Comparison of ENCODE assay signal across 15 cellular contexts in genomic region chr12:121219353-121219986, GRCh38. TPM values are rescaled to one million over a fixed set of nuclear protein-coding genes. Genes with fewer than 3 reads are reported as not detected.
A peak's percentile ranks its signal among the peaks of the same experiment; 100 is the strongest.
DNase-seq lines count a peak whose midpoint lies in the region; ATAC-seq and TF ChIP-seq lines count a peak whose summit lies in the region.
"Had no signal": no experiment of that assay in that cellular context is flagged by ENCODE, and none has a peak within 500 bp of the region (broad histone marks: within the 10 kb centered on the region; RNA-seq: fewer than 3 reads in every experiment).

No MANE protein-coding gene starts in this region.

- peaks cover 78% of the 10 kb centered on the region for H3K4me1 Mint-ChIP-seq in activated CD4-positive, alpha-beta memory T cell treated with anti-CD3 and anti-CD28 coated beads, Interleukin-2, amount 10 ng/mL, durations not matched to agents 7 days and 5 days
- H3K4me1 Mint-ChIP-seq in activated CD4-positive, alpha-beta memory T cell treated with anti-CD3 and anti-CD28 coated beads for 36 hours (ENCODE audit: low read depth) = peaks cover 44% of the 10 kb centered on the region
- H3K4me1 Mint-ChIP-seq in CD4-positive, alpha-beta memory T cell = peaks cover 22 to 46% (median 37%) of the 10 kb centered on the region in 4 donors
- peaks cover 43% of the 10 kb centered on the region for H3K4me1 Mint-ChIP-seq in stimulated activated effector memory CD8-positive, alpha-beta T cell treated with anti-CD3 and anti-CD28 coated beads, Interleukin-12 subunit alpha, Interleukin-12 subunit beta, amount 100 ng/mL, for 72 hours
- H3K4me1 Mint-ChIP-seq: GM23338 had no signal

- peaks cover 5% of the 10 kb centered on the region for H3K9me3 Mint-ChIP-seq in activated CD4-positive, alpha-beta memory T cell treated with anti-CD3 and anti-CD28 coated beads, Interleukin-2, amount 10 ng/mL, durations not matched to agents 7 days and 5 days
- H3K9me3 Mint-ChIP-seq in activated CD4-positive, alpha-beta memory T cell treated with anti-CD3 and anti-CD28 coated beads for 36 hours = no peaks in the 10 kb centered on the region
- no peaks in the 10 kb centered on the region for H3K9me3 Mint-ChIP-seq in CD4-positive, alpha-beta memory T cell
- no peaks in the 10 kb centered on the region for H3K9me3 Mint-ChIP-seq in stimulated activated effector memory CD8-positive, alpha-beta T cell treated with anti-CD3 and anti-CD28 coated beads, Interleukin-12 subunit alpha, Interleukin-12 subunit beta, amount 100 ng/mL, for 72 hours
- H3K9me3 Mint-ChIP-seq: GM23338 had no signal

- H3K27me3 ChIP-seq in CD4-positive, alpha-beta memory T cell (ENCODE audit: insufficient read depth, low read length) = no peaks in the 10 kb centered on the region
- H3K27me3 ChIP-seq in body of pancreas = no peaks in the 10 kb centered on the region
- no peaks in the 10 kb centered on the region for H3K27me3 ChIP-seq in foreskin keratinocyte

- ATAC-seq in body of pancreas = no peak
- no peak for ATAC-seq in stimulated activated effector memory CD8-positive, alpha-beta T cell treated with anti-CD3 and anti-CD28 coated beads, Interleukin-12 subunit alpha, Interleukin-12 subunit beta, amount 100 ng/mL, for 72 hours
- no peak for ATAC-seq in GM19324 (IDR thresholded peaks at IDR 0.05; ENCODE audit: low FRiP score, unreplicated experiment)
- ATAC-seq in foreskin keratinocyte = no peak
- ATAC-seq: GM23338 had no signal

- H3K36me3 Mint-ChIP-seq in activated CD4-positive, alpha-beta memory T cell treated with anti-CD3 and anti-CD28 coated beads, Interleukin-2, amount 10 ng/mL, durations not matched to agents 7 days and 5 days (ENCODE audit: low read depth) = peaks cover 92% of the 10 kb centered on the region
- peaks cover 34% of the 10 kb centered on the region for H3K36me3 Mint-ChIP-seq in activated CD4-positive, alpha-beta memory T cell treated with anti-CD3 and anti-CD28 coated beads for 36 hours
- peaks cover 18 to 48% of the 10 kb centered on the region in 2 donors for H3K36me3 Mint-ChIP-seq in CD4-positive, alpha-beta memory T cell
- peaks cover 84% of the 10 kb centered on the region for H3K36me3 Mint-ChIP-seq in stimulated activated effector memory CD8-positive, alpha-beta T cell treated with anti-CD3 and anti-CD28 coated beads, Interleukin-12 subunit alpha, Interleukin-12 subunit beta, amount 100 ng/mL, for 72 hours

- no peaks in the 10 kb centered on the region for H3K9me3 ChIP-seq in CD4-positive, alpha-beta memory T cell (ENCODE audit: control insufficient read depth in 1 of 2, low read length in 2 of 2)
- H3K9me3 ChIP-seq in body of pancreas = no peaks in the 10 kb centered on the region

- peaks cover 34% of the 10 kb centered on the region for H3K4me1 ChIP-seq in CD4-positive, alpha-beta memory T cell (ENCODE audit: insufficient read depth, low read length)
- H3K4me1 ChIP-seq in body of pancreas (peaks cover 64% of the 10 kb centered on the region), foreskin keratinocyte (peaks cover 8% of the 10 kb centered on the region)

- POLR2A ChIA-PET in activated CD4-positive, alpha-beta memory T cell treated with anti-CD3 and anti-CD28 coated beads, Interleukin-2, amount 10 ng/mL, durations not matched to agents 7 days and 5 days (lab: Charles Lee) = no interaction called here
- POLR2A ChIA-PET in activated CD4-positive, alpha-beta memory T cell treated with anti-CD3 and anti-CD28 coated beads for 36 hours (lab: Charles Lee) = no interaction called here
- POLR2A ChIA-PET in CD4-positive, alpha-beta memory T cell (lab: Charles Lee; ENCODE audit: partially characterized antibody) = interaction anchor here (1.8 kb wide), 1 partner anchor 10 kb away, joined by 4 read pairs; the partner anchor contains the start of gene P2RX4

- H3K27ac Mint-ChIP-seq in activated CD4-positive, alpha-beta memory T cell treated with anti-CD3 and anti-CD28 coated beads, Interleukin-2, amount 10 ng/mL, durations not matched to agents 7 days and 5 days = peak overlapping the region; percentile 73
- no peak overlapping the region for H3K27ac Mint-ChIP-seq in activated CD4-positive, alpha-beta memory T cell treated with anti-CD3 and anti-CD28 coated beads for 36 hours
- H3K27ac Mint-ChIP-seq in CD4-positive, alpha-beta memory T cell = peak overlapping the region in 4 of 7 donors; percentile 4 to 63 (median 44)
- H3K27ac Mint-ChIP-seq in stimulated activated effector memory CD8-positive, alpha-beta T cell treated with anti-CD3 and anti-CD28 coated beads, Interleukin-12 subunit alpha, Interleukin-12 subunit beta, amount 100 ng/mL, for 72 hours = peak overlapping the region; percentile 44
- H3K27ac Mint-ChIP-seq: GM23338 had no signal

- H3K4me3 ChIP-seq in CD4-positive, alpha-beta memory T cell (ENCODE audit: low read length in 2 of 2) = no peak overlapping the region
- H3K4me3 ChIP-seq in body of pancreas = no peak overlapping the region
- H3K4me3 ChIP-seq: GM23338 had no signal

- peaks cover 13% of the 10 kb centered on the region for H3K36me3 ChIP-seq in CD4-positive, alpha-beta memory T cell (ENCODE audit: insufficient read depth, low read length)
- peaks cover 0 to 2% of the 10 kb centered on the region in 2 donors for H3K36me3 ChIP-seq in body of pancreas (replicated peaks in 1 of 2; ENCODE audit: insufficient read depth in 1 of 2, low read depth in 2 of 2)

- CTCF ChIA-PET in activated CD4-positive, alpha-beta memory T cell treated with anti-CD3 and anti-CD28 coated beads, Interleukin-2, amount 10 ng/mL, durations not matched to agents 7 days and 5 days (lab: Charles Lee) = interaction anchor here (0.6 kb wide), 1 partner anchor 10 kb away, joined by 3 read pairs; no protein-coding TSS in a partner anchor
- CTCF ChIA-PET in activated CD4-positive, alpha-beta memory T cell treated with anti-CD3 and anti-CD28 coated beads for 36 hours (lab: Charles Lee) = interaction anchor here (1.3 to 1.4 kb wide), 2 partner anchors 11 to 12 kb away, joined by 3 to 4 read pairs; no protein-coding TSS in a partner anchor
- CTCF ChIA-PET in CD4-positive, alpha-beta memory T cell (lab: Charles Lee; ENCODE audit: partially characterized antibody) = interaction anchor here (1.4 kb wide), 1 partner anchor 11 kb away, joined by 3 read pairs; no protein-coding TSS in a partner anchor

- no peak overlapping the region for H3K27ac ChIP-seq in CD4-positive, alpha-beta memory T cell (ENCODE audit: low read depth, low read length)
- H3K27ac ChIP-seq in body of pancreas = peak overlapping the region; percentile 79 to 90 (median 86)
- no peak overlapping the region for H3K27ac ChIP-seq in foreskin keratinocyte
- H3K27ac ChIP-seq: HL-60, RWPE1 had no signal

- intact Hi-C loops in activated CD4-positive, alpha-beta memory T cell treated with anti-CD3 and anti-CD28 coated beads for 36 hours (cut with micrococcal nuclease) = loop anchor here (10.0 kb wide), 1 partner anchor 535 kb away; the partner anchor contains the start of gene MLEC
- intact Hi-C loops in CD4-positive, alpha-beta memory T cell (cut with micrococcal nuclease) = no loop called here
- intact Hi-C loops in body of pancreas (cut with DNase I) = no loop called here

- no peaks in the 10 kb centered on the region for H3K27me3 Mint-ChIP-seq in activated CD4-positive, alpha-beta memory T cell treated with anti-CD3 and anti-CD28 coated beads, Interleukin-2, amount 10 ng/mL, durations not matched to agents 7 days and 5 days
- no peaks in the 10 kb centered on the region for H3K27me3 Mint-ChIP-seq in activated CD4-positive, alpha-beta memory T cell treated with anti-CD3 and anti-CD28 coated beads for 36 hours
- no peaks in the 10 kb centered on the region for H3K27me3 Mint-ChIP-seq in CD4-positive, alpha-beta memory T cell

- WGBS in body of pancreas, 2 donors = 87 to 90% methylated on average over 3 of the region's 3 CpGs

- TF ChIP-seq POLR2A in body of pancreas (IDR thresholded peaks at IDR 0.05) = no peak

- H3K4me3 Mint-ChIP-seq in activated CD4-positive, alpha-beta memory T cell treated with anti-CD3 and anti-CD28 coated beads, Interleukin-2, amount 10 ng/mL, durations not matched to agents 7 days and 5 days = no peak overlapping the region
- no peak overlapping the region for H3K4me3 Mint-ChIP-seq in activated CD4-positive, alpha-beta memory T cell treated with anti-CD3 and anti-CD28 coated beads for 36 hours
- no peak overlapping the region for H3K4me3 Mint-ChIP-seq in CD4-positive, alpha-beta memory T cell
- H3K4me3 Mint-ChIP-seq in stimulated activated effector memory CD8-positive, alpha-beta T cell treated with anti-CD3 and anti-CD28 coated beads, Interleukin-12 subunit alpha, Interleukin-12 subunit beta, amount 100 ng/mL, for 72 hours = no peak overlapping the region
- H3K4me3 Mint-ChIP-seq: GM23338 had no signal

- TF ChIP-seq CTCF in body of pancreas (IDR thresholded peaks at IDR 0.05) (no peak), foreskin keratinocyte (conservative IDR thresholded peaks at IDR 0.05) (no peak)

- DNase-seq in activated CD4-positive, alpha-beta memory T cell treated with anti-CD3 and anti-CD28 coated beads, Interleukin-2, amount 10 ng/mL, durations not matched to agents 7 days and 5 days = no peak
- no peak for DNase-seq in activated CD4-positive, alpha-beta memory T cell treated with anti-CD3 and anti-CD28 coated beads for 36 hours
- DNase-seq in CD4-positive, alpha-beta memory T cell = no peak
- DNase-seq in body of pancreas (peak in 1 of 4 donors; percentile 21), foreskin keratinocyte (no peak), OCI-M2 (lab: John Stamatoyannopoulos, UW; ENCODE audit: unreplicated experiment) (no peak)
- DNase-seq in stimulated activated effector memory CD8-positive, alpha-beta T cell treated with anti-CD3 and anti-CD28 coated beads, Interleukin-12 subunit alpha, Interleukin-12 subunit beta, amount 100 ng/mL, for 72 hours (ENCODE audit: low spot score in 2 of 2) = no peak
- DNase-seq: DMS 273 treated with DMSO at 0.1 percent for 48 hours, NCI-H1436 treated with DMSO at 0.1 percent for 48 hours, NCI-H226, NCI-H526 had no signal

RNA-seq across cellular contexts. Expression of gene P2RX4, which starts 9.5 kb away (rescaled TPM):
- 100 to 1,000 TPM; 117 to 125 TPM for total RNA-seq in activated CD4-positive, alpha-beta memory T cell treated with anti-CD3 and anti-CD28 coated beads, Interleukin-2, amount 10 ng/mL, durations not matched to agents 7 days and 5 days
- 10 to 100 TPM; 53.4 to 57.5 TPM for total RNA-seq in activated CD4-positive, alpha-beta memory T cell treated with anti-CD3 and anti-CD28 coated beads for 36 hours
- 10 to 100 TPM; 48.3 to 57.1 TPM for total RNA-seq in CD4-positive, alpha-beta memory T cell
- 10 to 100 TPM; 35.4 to 66.0 TPM for polyA plus RNA-seq in CD4-positive, alpha-beta memory T cell
- total RNA-seq in body of pancreas = 10 to 100 TPM; 50.1 to 58.1 TPM
- total RNA-seq in foreskin keratinocyte = 6.8 and 8.4 TPM in 2 replicates
- polyA plus RNA-seq in foreskin keratinocyte = 6.9 and 8.7 TPM in 2 replicates

Comparison
In these comparisons a context has a peak if more than half of its experiments do, and no peak if none do; other contexts are left out.
1. H3K27ac ChIP-seq: peak in body of pancreas (4 of 4); none in CD4-positive, alpha-beta memory T cell (single experiment) and foreskin keratinocyte (single experiment).